In genomic region chr6:31794294-31794865, GRCh38 we compare ENCODE assay signal across 6 cellular contexts. TPM values are rescaled to one million over a fixed set of nuclear protein-coding genes. Genes with fewer than 3 reads are reported as not detected.
DNase-seq lines count a peak whose midpoint lies in the region; ATAC-seq and TF ChIP-seq lines count a peak whose summit lies in the region.

No MANE protein-coding gene starts in this region.

- peaks cover 6% of the 10 kb centered on the region for H3K36me3 ChIP-seq in Loucy (ENCODE audit: insufficient read depth, low read length)
- H3K36me3 ChIP-seq in psoas muscle (ENCODE audit: insufficient read depth in 1 of 2, low read depth in 1 of 2): peaks cover 0 to 50% of the 10 kb centered on the region in 2 donors

- H3K4me3 Mint-ChIP-seq in dendritic cell treated with granulocyte-macrophage colony-stimulating factor and Interleukin-4, amounts not matched to agents 40 ng/mL and 50 ng/mL, for 4 days: peak overlapping the region; percentile 95

- no peaks in the 10 kb centered on the region for H3K9me3 Mint-ChIP-seq in dendritic cell treated with granulocyte-macrophage colony-stimulating factor and Interleukin-4, amounts not matched to agents 40 ng/mL and 50 ng/mL, for 4 days

- peak overlapping the region; percentile 96 for H3K27ac Mint-ChIP-seq in dendritic cell treated with granulocyte-macrophage colony-stimulating factor and Interleukin-4, amounts not matched to agents 40 ng/mL and 50 ng/mL, for 4 days

- H3K4me1 Mint-ChIP-seq in dendritic cell treated with granulocyte-macrophage colony-stimulating factor and Interleukin-4, amounts not matched to agents 40 ng/mL and 50 ng/mL, for 4 days (ENCODE audit: low read depth): peaks cover 51% of the 10 kb centered on the region

- peak overlapping the region; percentile 94 for H3K27ac ChIP-seq in psoas muscle

- H3K9me3 ChIP-seq in Loucy (ENCODE audit: insufficient read depth, low read depth, low read length): no peaks in the 10 kb centered on the region
- no peaks in the 10 kb centered on the region for H3K9me3 ChIP-seq in psoas muscle

- H3K27me3 ChIP-seq in Loucy (ENCODE audit: insufficient read depth, low read length, poor library complexity, severe bottlenecking) (peaks cover 7% of the 10 kb centered on the region), psoas muscle (ENCODE audit: insufficient read depth in 3 of 3, low read length in 2 of 3) (no peaks in the 10 kb centered on the region)

- ATAC-seq in psoas muscle (peak in 1 of 4 donors; percentile 1), GM19324 (IDR thresholded peaks at IDR 0.05; ENCODE audit: low FRiP score, unreplicated experiment) (no peak)

- intact Hi-C loops in dendritic cell treated with granulocyte-macrophage colony-stimulating factor and Interleukin-4, amounts not matched to agents 40 ng/mL and 50 ng/mL, for 4 days (cut with micrococcal nuclease): loop anchor here (2.0 to 5.0 kb wide), 2 partner anchors 20 to 38 kb away; partner anchors contain the start of genes HSPA1A and HSPA1L
- intact Hi-C loops in psoas muscle (cut with DNase I): loop anchor here in 1 of 2 donors (2.0 kb wide), 1 partner anchor 32 kb away; the partner anchor contains the start of gene HSPA1B

- H3K9me2 ChIP-seq in Loucy (replicated peaks; ENCODE audit: low read depth, low read length): no peaks in the 10 kb centered on the region

- no peaks in the 10 kb centered on the region for H3K27me3 Mint-ChIP-seq in dendritic cell treated with granulocyte-macrophage colony-stimulating factor and Interleukin-4, amounts not matched to agents 40 ng/mL and 50 ng/mL, for 4 days

- H2AFZ ChIP-seq in Loucy (ENCODE audit: low read length): no peak overlapping the region

- H3K4me1 ChIP-seq in Loucy (ENCODE audit: insufficient read depth, low read length, poor library complexity, severe bottlenecking) (peaks cover 49% of the 10 kb centered on the region), psoas muscle (peaks cover 19% of the 10 kb centered on the region)

- H3K9ac ChIP-seq in Loucy (ENCODE audit: low read depth, low read length, poor library complexity, severe bottlenecking): peak overlapping the region; percentile 96

- DNase-seq in AG09309 (ENCODE audit: low read depth): no peak
- no peak for DNase-seq in psoas muscle
- DNase-seq in NCI-H226: no peak

- peak overlapping the region; percentile 90 for H3K4me2 ChIP-seq in Loucy (ENCODE audit: low read depth, low read length, poor library complexity, severe bottlenecking)

- H3K4me3 ChIP-seq in AG09309 (ENCODE audit: control insufficient read depth, low read depth, low read length) (peak overlapping the region; percentile 82), Loucy (ENCODE audit: low read length, poor library complexity, severe bottlenecking) (peak overlapping the region; percentile 100), psoas muscle (peak overlapping the region; percentile 81)

- WGBS in psoas muscle, 3 donors: 12 to 19% (median 15%) methylated on average over 7 of the region's 7 CpGs

- no peak for TF ChIP-seq CTCF in AG09309 (IDR thresholded peaks at IDR 0.05; ENCODE audit: control insufficient read depth, insufficient read depth, low read depth, low read length, missing control alignments)
- TF ChIP-seq CTCF in Loucy (conservative IDR thresholded peaks at IDR 0.05; ENCODE audit: low read length): no peak
- no peak for TF ChIP-seq CTCF in psoas muscle (IDR thresholded peaks at IDR 0.05)

- H3K79me2 ChIP-seq in Loucy (ENCODE audit: insufficient read depth, low read length): peaks cover 47% of the 10 kb centered on the region

- peaks cover 9% of the 10 kb centered on the region; the same call in 1 of the 2 replicates for H3F3A ChIP-seq in Loucy (ENCODE audit: low read depth)

- peaks cover 19% of the 10 kb centered on the region for H4K20me1 ChIP-seq in Loucy (ENCODE audit: insufficient read depth, low read length, poor library complexity, severe bottlenecking)

- peaks cover 76% of the 10 kb centered on the region for H3K36me3 Mint-ChIP-seq in dendritic cell treated with granulocyte-macrophage colony-stimulating factor and Interleukin-4, amounts not matched to agents 40 ng/mL and 50 ng/mL, for 4 days (ENCODE audit: low read depth)

RNA-seq across cellular contexts. Expression of gene VARS1, which starts 1.2 kb away (rescaled TPM):
- total RNA-seq in psoas muscle: 100 to 1,000 TPM in 1 of 4 donors, 10 to 100 TPM in 3; 53.2 to 108 (median 76.1) TPM
- 10 to 100 TPM; 43.9 to 70.4 (median 57.4) TPM for polyA plus RNA-seq in psoas muscle

RNA-seq across cellular contexts. Expression of gene LSM2, which starts 12.4 kb away (rescaled TPM):
- 10 to 100 TPM; 19.5 to 42.9 (median 28.7) TPM for total RNA-seq in psoas muscle
- 10 to 100 TPM; 35.3 to 92.1 (median 44.2) TPM for polyA plus RNA-seq in psoas muscle

RNA-seq across cellular contexts. Expression of gene VWA7, which starts 17.3 kb away (rescaled TPM):
- 1 to 10 TPM; 5.2 to 8.0 (median 7.5) TPM for total RNA-seq in psoas muscle
- polyA plus RNA-seq in psoas muscle: 1 to 10 TPM in 2 of 3 donors, under 1 TPM in 1; 0.76 to 3.5 (median 1.8) TPM

RNA-seq across cellular contexts. Expression of gene HSPA1L, which starts 20.7 kb away (rescaled TPM):
- total RNA-seq in psoas muscle: 1 to 10 TPM; 2.5 to 6.2 (median 4.4) TPM
- polyA plus RNA-seq in psoas muscle: 10 to 100 TPM in 1 of 3 donors, 1 to 10 TPM in 1, under 1 TPM in 1; 0.86 to 23.1 (median 3.3) TPM

RNA-seq across cellular contexts. Expression of gene HSPA1A, which starts 21.0 kb away (rescaled TPM):
- total RNA-seq in psoas muscle: 100 to 1,000 TPM; 241 to 940 (median 407) TPM
- 100 to 1,000 TPM in 2 of 3 donors, 10 to 100 TPM in 1; 37.1 to 319 (median 203) TPM for polyA plus RNA-seq in psoas muscle
